ENCODE assay signal across 9 cellular contexts in genomic region chr1:31775170-31775569, GRCh38.
"Had no signal": no experiment of that assay in that cellular context is flagged by ENCODE, and none has a peak within 500 bp of the region (broad histone marks: within the 10 kb centered on the region; RNA-seq: fewer than 3 reads in every experiment).

No MANE protein-coding gene starts in this region.

- H3K9ac ChIP-seq: GM23248 had no signal

- ATAC-seq: K562 had no signal

- H3K4me3 ChIP-seq: GM23248, K562 had no signal

- H3K27ac ChIP-seq: GM23248, HL-60 had no signal

- H2AFZ ChIP-seq: GM23248 had no signal

- DNase-seq: GM23248, GOT3, H7, HCEC 1CT, HFFc6, IMR-90, KG1 had no signal
